Comparison of ENCODE assay signal across 23 cellular contexts in genomic region chr17:48207776-48208175, GRCh38.
"Had no signal": no experiment of that assay in that cellular context is flagged by ENCODE, and none has a peak within 500 bp of the region (broad histone marks: within the 10 kb centered on the region; RNA-seq: fewer than 3 reads in every experiment).

No MANE protein-coding gene starts in this region.

- H3K27me3 ChIP-seq: left lung had no signal

- H3K9me3 ChIP-seq: esophagus muscularis mucosa, gastroesophageal sphincter, heart left ventricle, left lung, lower lobe of right lung, mucosa of descending colon had no signal

- H3K79me2 ChIP-seq: hepatocyte had no signal

- DNase-seq: dermis blood vessel endothelial cell; dorsolateral prefrontal cortex; effector CD4-positive, alpha-beta T cell; effector memory CD4-positive, alpha-beta T cell; heart left ventricle; hypothalamus; immature natural killer cell; islet precursor cell; kidney; kidney glomerular epithelial cell; left colon; left lung; left ventricle myocardium superior; lower lobe of right lung; mesenchymal stem cell; mucosa of descending colon; naive B cell; naive thymus-derived CD8-positive, alpha-beta T cell had no signal

- H2AFZ ChIP-seq: hepatocyte had no signal

- ATAC-seq: foreskin keratinocyte; gastroesophageal sphincter; heart left ventricle; left colon; left lung; left ventricle myocardium superior; lower lobe of right lung; mucosa of descending colon; naive thymus-derived CD8-positive, alpha-beta T cell had no signal

- H3K4me2 ChIP-seq: hepatocyte had no signal

- H3K4me1 ChIP-seq: esophagus muscularis mucosa, foreskin keratinocyte, gastroesophageal sphincter, heart left ventricle, left lung, lower lobe of right lung had no signal

- H3K4me3 ChIP-seq: coronary artery, dorsolateral prefrontal cortex, esophagus muscularis mucosa, gastroesophageal sphincter, heart left ventricle, hepatocyte, left lung, lower lobe of right lung, mucosa of descending colon had no signal

- H3K36me3 ChIP-seq: esophagus muscularis mucosa, gastroesophageal sphincter, heart left ventricle, left lung, lower lobe of right lung had no signal

- H3K27ac ChIP-seq: coronary artery, dorsolateral prefrontal cortex, esophagus muscularis mucosa, foreskin keratinocyte, gastroesophageal sphincter, heart left ventricle, hepatocyte, left lung, lower lobe of right lung had no signal
